Comparison of ENCODE assay signal across 8 cellular contexts in the genomic region with DNA sequence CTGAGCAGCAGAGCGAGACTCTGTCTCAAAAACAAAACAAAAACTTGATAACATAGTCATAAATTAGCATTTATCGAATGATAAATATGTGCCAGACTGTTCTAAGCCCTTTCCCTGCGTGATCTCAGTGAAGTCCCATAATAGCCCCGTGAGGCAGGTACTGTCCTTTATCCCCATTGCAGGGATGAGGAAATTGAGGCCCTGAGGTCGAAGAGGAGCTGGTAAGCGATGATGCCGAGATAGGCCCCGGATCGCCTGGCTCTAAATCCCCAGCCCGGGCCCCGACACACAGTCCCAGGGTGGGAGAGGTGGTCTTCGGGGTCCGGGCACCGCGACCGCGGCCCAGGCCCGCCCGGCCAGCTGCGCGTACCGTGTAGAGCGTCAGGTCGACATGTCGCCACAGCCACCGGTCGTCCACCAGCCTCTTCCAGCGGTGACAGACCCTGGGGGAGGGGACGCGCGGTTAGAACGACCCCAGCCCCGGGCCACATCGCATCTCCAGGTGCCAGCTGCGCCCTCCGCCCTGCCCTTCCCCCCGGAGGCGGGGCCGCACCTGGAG. TPM values are rescaled to one million over a fixed set of nuclear protein-coding genes. Genes with fewer than 3 reads are reported as not detected.
DNase-seq lines count a peak whose midpoint lies in the region; FAIRE-seq and TF ChIP-seq lines count a peak whose summit lies in the region.

No MANE protein-coding gene starts in this region.

- H3K9ac ChIP-seq in astrocyte (ENCODE audit: low read length) (peak overlapping the region; percentile 97), liver (ENCODE audit: low read depth in 1 of 2, low read length in 2 of 2) (peak overlapping the region; percentile 69 to 75)

- H3K27ac Mint-ChIP-seq in activated naive CD4-positive, alpha-beta T cell treated with anti-CD3 and anti-CD28 coated beads, Interleukin-2, amount 10 ng/mL, durations not matched to agents 7 days and 5 days: peak overlapping the region; percentile 95
- peak overlapping the region; percentile 92 for H3K27ac Mint-ChIP-seq in astrocyte (ENCODE audit: unreplicated experiment)

- peak overlapping the region; percentile 84 for H3K4me3 Mint-ChIP-seq in activated naive CD4-positive, alpha-beta T cell treated with anti-CD3 and anti-CD28 coated beads, Interleukin-2, amount 10 ng/mL, durations not matched to agents 7 days and 5 days
- H3K4me3 Mint-ChIP-seq in astrocyte (ENCODE audit: unreplicated experiment): peak overlapping the region; percentile 94

- peaks cover 16% of the 10 kb centered on the region for H3K9me3 Mint-ChIP-seq in activated naive CD4-positive, alpha-beta T cell treated with anti-CD3 and anti-CD28 coated beads, Interleukin-2, amount 10 ng/mL, durations not matched to agents 7 days and 5 days
- no peaks in the 10 kb centered on the region for H3K9me3 Mint-ChIP-seq in astrocyte (ENCODE audit: unreplicated experiment)

- H3K27me3 Mint-ChIP-seq in activated naive CD4-positive, alpha-beta T cell treated with anti-CD3 and anti-CD28 coated beads, Interleukin-2, amount 10 ng/mL, durations not matched to agents 7 days and 5 days: no peaks in the 10 kb centered on the region
- no peaks in the 10 kb centered on the region for H3K27me3 Mint-ChIP-seq in astrocyte (ENCODE audit: low read depth, unreplicated experiment)

- intact Hi-C loops in transverse colon (cut with DNase I; ENCODE audit: low total_unique reads): no loop called here

- TF ChIP-seq POLR2A in transverse colon (IDR thresholded peaks at IDR 0.05): no peak

- CTCF ChIA-PET in activated naive CD4-positive, alpha-beta T cell treated with anti-CD3 and anti-CD28 coated beads, Interleukin-2, amount 10 ng/mL, durations not matched to agents 7 days and 5 days (lab: Charles Lee): no interaction called here

- H3K36me3 ChIP-seq in astrocyte (ENCODE audit: insufficient read depth, low read length): no peaks in the 10 kb centered on the region
- H3K36me3 ChIP-seq in liver (ENCODE audit: control insufficient read depth in 4 of 4, insufficient read depth in 3 of 4, low read depth in 1 of 4, low read length in 3 of 4): peaks cover 0 to 3% (median 1%) of the 10 kb centered on the region in 4 donors
- H3K36me3 ChIP-seq in transverse colon: peaks cover 0 to 15% (median 0%) of the 10 kb centered on the region in 4 donors

- peak overlapping the region; percentile 93 for H3K4me2 ChIP-seq in astrocyte (ENCODE audit: low read length)

- H3K27me3 ChIP-seq in astrocyte (ENCODE audit: insufficient read depth, low read length) (no peaks in the 10 kb centered on the region), liver (ENCODE audit: control insufficient read depth in 4 of 4, insufficient read depth in 4 of 4, low read length in 3 of 4) (no peaks in the 10 kb centered on the region), transverse colon (no peaks in the 10 kb centered on the region)

- H3K4me1 ChIP-seq in astrocyte (ENCODE audit: insufficient read depth, low read length) (peaks cover 8% of the 10 kb centered on the region), liver (ENCODE audit: control insufficient read depth in 4 of 4, insufficient read depth in 4 of 4, low read length in 3 of 4) (peaks cover 7 to 18% (median 16%) of the 10 kb centered on the region in 4 donors), transverse colon (peaks cover 10 to 33% (median 25%) of the 10 kb centered on the region in 4 donors)

- H3K27ac ChIP-seq in astrocyte (ENCODE audit: low read depth, low read length): peak overlapping the region; percentile 94
- H3K27ac ChIP-seq in liver (ENCODE audit: low read depth in 1 of 2, low read length in 2 of 2): peak overlapping the region; percentile 88 to 91
- H3K27ac ChIP-seq in transverse colon: peak overlapping the region; percentile 97 to 99 (median 98)

- no peak for TF ChIP-seq EP300 in transverse colon (IDR thresholded peaks at IDR 0.05; ENCODE audit: low read depth)

- H3K4me3 ChIP-seq in astrocyte (ENCODE audit: insufficient read depth, low read depth, low read length) (peak overlapping the region; percentile 97), liver (ENCODE audit: low read depth in 1 of 3, low read length in 3 of 3) (peak overlapping the region; percentile 86 to 92 (median 90)), transverse colon (peak overlapping the region; percentile 87 to 99 (median 97))

- no peak for TF ChIP-seq CTCF in astrocyte (IDR thresholded peaks at IDR 0.05; ENCODE audit: insufficient read depth, low read depth, low read length)
- TF ChIP-seq CTCF in liver (IDR thresholded peaks at IDR 0.05; ENCODE audit: low read depth, low read length, missing input control): no peak
- TF ChIP-seq CTCF in transverse colon (IDR thresholded peaks at IDR 0.05): no peak

- DNase-seq in activated naive CD4-positive, alpha-beta T cell treated with anti-CD3 and anti-CD28 coated beads, Interleukin-2, amount 10 ng/mL, durations not matched to agents 7 days and 5 days: no peak
- DNase-seq in activated naive CD4-positive, alpha-beta T cell (lab: John Stamatoyannopoulos, UW): no peak
- DNase-seq in astrocyte (ENCODE audit: low read depth) (no peak), transverse colon (no peak), HuH-7 (ENCODE audit: low spot score) (no peak), cortex of kidney (lab: John Stamatoyannopoulos, UW) (no peak), GM19239 (ENCODE audit: insufficient read length, low spot score) (no peak)

- H2AFZ ChIP-seq in astrocyte (ENCODE audit: low read depth, low read length): peak overlapping the region; percentile 96

- in situ Hi-C loops in transverse colon (cut with MboI; ENCODE audit: low pct_ligation_motif_present in 1 of 4, low pct_unique_long_range_greater_than_20kb in 1 of 4, low sequenced_read_pairs in 3 of 4): no loop called here

- FAIRE-seq in astrocyte (lab: Jason Lieb, UNC) (no peak), GM19239 (lab: Jason Lieb, UNC) (no peak)

- H3K9me3 ChIP-seq in astrocyte (ENCODE audit: insufficient read depth, low read depth, low read length): no peaks in the 10 kb centered on the region
- H3K9me3 ChIP-seq in liver (ENCODE audit: control insufficient read depth in 4 of 4, low read length in 3 of 4): no peaks in the 10 kb centered on the region
- no peaks in the 10 kb centered on the region for H3K9me3 ChIP-seq in transverse colon

- WGBS in liver: 4% methylated on average over 39 of the region's 39 CpGs
- WGBS in transverse colon (ENCODE audit: low coverage in 1 of 2), 2 donors: 4 to 44% methylated on average over 3 to 37 of the region's 39 CpGs

- peaks cover 47% of the 10 kb centered on the region for H3K79me2 ChIP-seq in astrocyte (ENCODE audit: insufficient read depth, low read length)

- H4K20me1 ChIP-seq in astrocyte (ENCODE audit: insufficient read depth, low read length): peaks cover 23% of the 10 kb centered on the region

- peaks cover 32% of the 10 kb centered on the region for H3K36me3 Mint-ChIP-seq in activated naive CD4-positive, alpha-beta T cell treated with anti-CD3 and anti-CD28 coated beads, Interleukin-2, amount 10 ng/mL, durations not matched to agents 7 days and 5 days
- H3K36me3 Mint-ChIP-seq in astrocyte (ENCODE audit: low read depth, unreplicated experiment): peaks cover 22% of the 10 kb centered on the region

- TF ChIP-seq RAD21 in liver (IDR thresholded peaks at IDR 0.05): no peak

- H3K4me1 Mint-ChIP-seq in activated naive CD4-positive, alpha-beta T cell treated with anti-CD3 and anti-CD28 coated beads, Interleukin-2, amount 10 ng/mL, durations not matched to agents 7 days and 5 days: peaks cover 33% of the 10 kb centered on the region
- peaks cover 12% of the 10 kb centered on the region for H3K4me1 Mint-ChIP-seq in astrocyte (ENCODE audit: low read depth, unreplicated experiment)

TF ChIP-seq in liver, 16 proteins besides CTCF, POLR2A, EP300 and RAD21 (continues in another document):
- TF ChIP-seq ATF3 (IDR thresholded peaks at IDR 0.05) (no peak), SP1 (IDR thresholded peaks at IDR 0.05) (no peak), FOXA2 (IDR thresholded peaks at IDR 0.05) (no peak), TAF1 (conservative IDR thresholded peaks at IDR 0.05) (no peak), RXRA (IDR thresholded peaks at IDR 0.05) (no peak), GABPA (IDR thresholded peaks at IDR 0.05 in 1 of 2, conservative IDR thresholded peaks at IDR 0.05 in 1 of 2) (no peak), YY1 (IDR thresholded peaks at IDR 0.05) (no peak), HNF4G (IDR thresholded peaks at IDR 0.05) (no peak), EGR1 (IDR thresholded peaks at IDR 0.05; ENCODE audit: low read depth in 2 of 2) (no peak), ZBTB33 (IDR thresholded peaks at IDR 0.05) (no peak)

RNA-seq across cellular contexts. Expression of gene FBXL12, which starts 0.6 kb away (rescaled TPM):
- total RNA-seq in astrocyte: 52.3 and 54.2 TPM in 2 replicates
- 10 to 100 TPM; 10.2 to 10.3 TPM for total RNA-seq in liver
- 10 to 100 TPM in 1 of 2 donors, 1 to 10 TPM in 1; 10.0 to 11.7 TPM for polyA plus RNA-seq in liver
- total RNA-seq in transverse colon: 100 to 1,000 TPM in 2 of 4 donors, 10 to 100 TPM in 2; 32.9 to 184 (median 83.1) TPM

RNA-seq across cellular contexts. Expression of gene UBL5, which starts 9.5 kb away (rescaled TPM):
- 519 and 547 TPM in 2 replicates for total RNA-seq in astrocyte
- 100 to 1,000 TPM; 155 to 157 TPM for total RNA-seq in liver
- 100 to 1,000 TPM; 252 to 339 TPM for polyA plus RNA-seq in liver
- total RNA-seq in transverse colon: 100 to 1,000 TPM in 3 of 4 donors, 10 to 100 TPM in 1; 61.0 to 563 (median 249) TPM

RNA-seq across cellular contexts. Expression of gene PIN1, which starts 16.9 kb away (rescaled TPM):
- 102 and 109 TPM in 2 replicates for total RNA-seq in astrocyte
- total RNA-seq in liver: 10 to 100 TPM; 35.7 to 44.1 TPM
- 10 to 100 TPM; 34.4 to 51.3 TPM for polyA plus RNA-seq in liver
- 10 to 100 TPM; 22.9 to 82.5 (median 43.7) TPM for total RNA-seq in transverse colon

RNA-seq across cellular contexts. Expression of gene ZNF846, which starts 49.7 kb away (rescaled TPM):
- total RNA-seq in astrocyte (13.7 and 14.4 TPM in 2 replicates), liver (1 to 10 TPM; 6.6 to 9.4 TPM), transverse colon (10 to 100 TPM in 3 of 4 donors, 1 to 10 TPM in 1; 10.0 to 18.1 (median 14.2) TPM)
- 1 to 10 TPM; 1.6 to 6.7 TPM for polyA plus RNA-seq in liver
